8 cellular contexts compared by ENCODE assay signal in genomic region chr5:134226441-134227192, GRCh38. TPM values are rescaled to one million over a fixed set of nuclear protein-coding genes. Genes with fewer than 3 reads are reported as not detected.
DNase-seq lines count a peak whose midpoint lies in the region; ATAC-seq, FAIRE-seq and TF ChIP-seq lines count a peak whose summit lies in the region.

No MANE protein-coding gene starts in this region.

- no peaks in the 10 kb centered on the region for H3K9me3 ChIP-seq in BE2C
- no peaks in the 10 kb centered on the region for H3K9me3 ChIP-seq in pancreas

- H3K36me3 ChIP-seq in BE2C (peaks cover 7% of the 10 kb centered on the region), pancreas (no peaks in the 10 kb centered on the region)

- intact Hi-C loops in pancreas (cut with DNase I), result no loop called here

- H3K4me3 ChIP-seq in BE2C (ENCODE audit: low read depth, low read length), result peak overlapping the region; percentile 96
- H3K4me3 ChIP-seq in foreskin fibroblast (ENCODE audit: low read depth in 1 of 2, low read length in 2 of 2), result peak overlapping the region; percentile 84 to 89
- H3K4me3 ChIP-seq in pancreas, result peak overlapping the region; percentile 87 to 100 (median 96)

- H3K27me3 ChIP-seq in BE2C (no peaks in the 10 kb centered on the region), pancreas (no peaks in the 10 kb centered on the region)

- ATAC-seq in GM19351 (IDR thresholded peaks at IDR 0.05; ENCODE audit: unreplicated experiment), result peak; percentile 20
- ATAC-seq in pancreas, result peak; percentile 70 to 80 (median 74)

- DNase-seq in BE2C (no peak), HuH-7.5 (ENCODE audit: low spot score) (peak; percentile 27), activated T-helper 1 cell treated with Interleukin-2 at 50 U/mL for 16 hours (ENCODE audit: low read depth) (peak; percentile 67), foreskin fibroblast (peak in 1 of 2 donors; percentile 51), pancreas (no peak), SIG-M5 (lab: John Stamatoyannopoulos, UW) (no peak)
- no peak for DNase-seq in stimulated activated CD4-positive, alpha-beta T cell treated with anti-CD3 and anti-CD28 coated beads, Interleukin-4, amount 100 ng/mL, for 24 hours

- H3K4me1 ChIP-seq in BE2C (peaks cover 8% of the 10 kb centered on the region), pancreas (peaks cover 8 to 36% (median 10%) of the 10 kb centered on the region in 3 donors)

- WGBS in pancreas, 2 donors, result 2 to 3% methylated on average over 51 of the region's 51 CpGs

- FAIRE-seq in pancreas (lab: Jason Lieb, UNC), result no peak

- peak overlapping the region; percentile 98 to 99 (median 98) for H3K27ac ChIP-seq in pancreas

- TF ChIP-seq CTCF in BE2C (IDR thresholded peaks at IDR 0.05; ENCODE audit: low read depth, low read length), result no peak
- TF ChIP-seq CTCF in foreskin fibroblast (IDR thresholded peaks at IDR 0.05; ENCODE audit: low read depth, low read length), result no peak
- no peak for TF ChIP-seq CTCF in pancreas (IDR thresholded peaks at IDR 0.05)

RNA-seq across cellular contexts. Expression of gene PPP2CA, which starts 0.7 kb away (rescaled TPM):
- polyA plus RNA-seq in BE2C (2012; ENCODE audit: insufficient read depth, insufficient read length, low read depth), result 306 TPM
- total RNA-seq in pancreas, result 10 to 100 TPM; 34.3 to 59.2 (median 53.0) TPM
- polyA plus RNA-seq in pancreas, result 10 to 100 TPM; 13.5 to 29.5 TPM

RNA-seq across cellular contexts. Expression of gene SKP1, which starts 49.9 kb away (rescaled TPM):
- 482 TPM for polyA plus RNA-seq in BE2C (2012; ENCODE audit: insufficient read depth, insufficient read length, low read depth)
- 100 to 1,000 TPM in 3 of 6 donors, 10 to 100 TPM in 3; 76.3 to 142 (median 97.6) TPM for total RNA-seq in pancreas
- polyA plus RNA-seq in pancreas, result 100 to 1,000 TPM in 1 of 2 donors, 10 to 100 TPM in 1; 67.5 to 252 TPM

Comparison
In these comparisons a context has a peak if more than half of its experiments do, and no peak if none do; other contexts are left out.
1. DNase-seq: peak in HuH-7.5 (single experiment) and activated T-helper 1 cell treated with Interleukin-2 at 50 U/mL for 16 hours (single experiment); none in BE2C (single experiment), pancreas (0 of 6), stimulated activated CD4-positive, alpha-beta T cell treated with anti-CD3 and anti-CD28 coated beads, Interleukin-4, amount 100 ng/mL, for 24 hours (single experiment) and SIG-M5 (single experiment).
2. Peak in every context shown above with its lines, with median percentiles within 50 percentile points of each other: H3K4me3 ChIP-seq.